8 cellular contexts compared by ENCODE assay signal in genomic region chr4:134201216-134202098, GRCh38. TPM values are rescaled to one million over a fixed set of nuclear protein-coding genes. Genes with fewer than 3 reads are reported as not detected.
DNase-seq lines count a peak whose midpoint lies in the region; ATAC-seq, FAIRE-seq and TF ChIP-seq lines count a peak whose summit lies in the region.
"Had no signal": no experiment of that assay in that cellular context is flagged by ENCODE, and none has a peak within 500 bp of the region (broad histone marks: within the 10 kb centered on the region; RNA-seq: fewer than 3 reads in every experiment).

Gene PABPC4L (minus strand): TSS chr4:134201789. CDS start chr4:134201019, 770 bp downstream.

- H3K4me3 ChIP-seq in bronchial epithelial cell (ENCODE audit: low read depth, low read length): peak within 1 kb of the TSS; percentile 32

- no peak for ATAC-seq in CD4-positive, alpha-beta T cell (ENCODE audit: poor library complexity)
- ATAC-seq: Panc1 had no signal

- no peaks in the 10 kb centered on the region for H3K36me3 Mint-ChIP-seq in type B pancreatic cell
- H3K36me3 Mint-ChIP-seq in CD4-positive, alpha-beta T cell (ENCODE audit: low read depth): no peaks in the 10 kb centered on the region

- peaks cover 3% of the 10 kb centered on the region for H3K27me3 Mint-ChIP-seq in type B pancreatic cell
- no peaks in the 10 kb centered on the region for H3K27me3 Mint-ChIP-seq in CD4-positive, alpha-beta T cell

- H3K4me1 Mint-ChIP-seq in type B pancreatic cell (ENCODE audit: unreplicated experiment): peaks cover 4% of the 10 kb centered on the region
- no peaks in the 10 kb centered on the region for H3K4me1 Mint-ChIP-seq in CD4-positive, alpha-beta T cell (ENCODE audit: low read depth)

- peak within 1 kb of the TSS; percentile 88 for H3K4me3 Mint-ChIP-seq in type B pancreatic cell
- H3K4me3 Mint-ChIP-seq in CD4-positive, alpha-beta T cell: no peak within 1 kb of the TSS

- peaks cover 7% of the 10 kb centered on the region for H3K9me3 Mint-ChIP-seq in type B pancreatic cell
- peaks cover 2% of the 10 kb centered on the region for H3K9me3 Mint-ChIP-seq in CD4-positive, alpha-beta T cell

- TF ChIP-seq CTCF in bronchial epithelial cell (IDR thresholded peaks at IDR 0.05; ENCODE audit: insufficient read depth, low read length, severe bottlenecking): no peak
- TF ChIP-seq CTCF in type B pancreatic cell (conservative IDR thresholded peaks at IDR 0.05): no peak
- no peak for TF ChIP-seq CTCF in CD4-positive, alpha-beta T cell (IDR thresholded peaks at IDR 0.05)

- POLR2A ChIA-PET in CD4-positive, alpha-beta T cell (lab: Charles Lee): no interaction called here

- no peak within 1 kb of the TSS for H3K27ac ChIP-seq in CD4-positive, alpha-beta T cell (ENCODE audit: low read depth, low read length)

- H3K9me3 ChIP-seq in CD4-positive, alpha-beta T cell (ENCODE audit: control insufficient read depth, low read length): peaks cover 3% of the 10 kb centered on the region

- H3K27me3 ChIP-seq in bronchial epithelial cell (ENCODE audit: control insufficient read depth, insufficient read depth, low read length): no peaks in the 10 kb centered on the region
- no peaks in the 10 kb centered on the region for H3K27me3 ChIP-seq in CD4-positive, alpha-beta T cell (ENCODE audit: control insufficient read depth, insufficient read depth, low read length)

- H3K27ac Mint-ChIP-seq in type B pancreatic cell: peak within 1 kb of the TSS; percentile 55
- H3K27ac Mint-ChIP-seq in CD4-positive, alpha-beta T cell: no peak within 1 kb of the TSS

- DNase-seq in NCI-H1105 (lab: John Stamatoyannopoulos, UW): peak; percentile 79
- DNase-seq in bronchial epithelial cell (ENCODE audit: low read depth): peak; percentile 7
- DNase-seq in kidney tubule cell (ENCODE audit: low spot score): peak; percentile 38
- peak; percentile 71 for DNase-seq in type B pancreatic cell (ENCODE audit: extremely low spot score, unreplicated experiment)
- no peak for DNase-seq in CD4-positive, alpha-beta T cell
- DNase-seq in cerebellar nuclear complex (lab: John Stamatoyannopoulos, UW): no peak
- DNase-seq in NCI-H187 treated with DMSO at 0.1 percent for 48 hours (lab: John Stamatoyannopoulos, UW): no peak

- no peak for FAIRE-seq in bronchial epithelial cell (lab: Jason Lieb, UNC)

- CTCF ChIA-PET in CD4-positive, alpha-beta T cell (lab: Charles Lee): no interaction called here

- H3K36me3 ChIP-seq in bronchial epithelial cell (ENCODE audit: control insufficient read depth, insufficient read depth, low read length): no peaks in the 10 kb centered on the region

- intact Hi-C loops in CD4-positive, alpha-beta T cell (cut with DNase I, micrococcal nuclease): no loop called here

RNA-seq across cellular contexts. Expression of gene PABPC4L, which starts in this region (rescaled TPM):
- total RNA-seq in bronchial epithelial cell (under 0.01 TPM in 2 replicates), type B pancreatic cell (ENCODE audit: low replicate concordance) (2.0 and 6.0 TPM in 2 replicates)
- total RNA-seq in CD4-positive, alpha-beta T cell: not detected

Comparison
In these comparisons a context has a peak if more than half of its experiments do, and no peak if none do; other contexts are left out.
1. Peak in DNase-seq and H3K4me3 ChIP-seq in bronchial epithelial cell; RNA of the gene not detected or under 1 TPM.
2. DNase-seq: peak in NCI-H1105 (single experiment), kidney tubule cell (single experiment) and type B pancreatic cell (single experiment); none in CD4-positive, alpha-beta T cell (0 of 10), cerebellar nuclear complex (0 of 2) and NCI-H187 treated with DMSO at 0.1 percent for 48 hours (single experiment).